Comparison of ENCODE assay signal across 15 cellular contexts in the genomic region with DNA sequence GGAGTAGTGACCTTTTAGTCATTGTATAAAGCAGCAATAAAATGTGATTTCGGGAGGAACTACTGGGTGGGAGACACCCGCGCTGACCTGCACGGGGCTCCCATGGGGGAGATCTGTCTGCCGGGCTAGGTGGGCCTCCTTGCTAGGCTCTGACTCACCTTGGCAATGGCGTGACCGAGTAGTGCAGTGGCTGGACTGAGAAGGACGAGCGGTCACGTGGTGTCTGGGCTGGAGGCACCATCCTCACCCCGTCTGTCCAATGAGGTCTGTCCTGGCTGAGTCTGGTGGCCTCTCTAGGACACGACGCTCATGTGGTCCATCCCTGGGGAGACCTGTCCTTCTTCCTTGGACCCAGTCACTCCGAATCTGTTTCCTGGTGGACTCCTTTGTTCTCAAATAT.
"Had no signal": no experiment of that assay in that cellular context is flagged by ENCODE, and none has a peak within 500 bp of the region (broad histone marks: within the 10 kb centered on the region; RNA-seq: fewer than 3 reads in every experiment).

No MANE protein-coding gene starts in this region.

- H2AFZ ChIP-seq: parathyroid adenoma had no signal

- H3K27me3 ChIP-seq: colonic mucosa, heart left ventricle had no signal

- H3K9ac ChIP-seq: parathyroid adenoma, SK-N-SH had no signal

- H3K27ac Mint-ChIP-seq: activated T-cell treated with anti-CD3 and anti-CD28 coated beads, Interleukin-2, amount 50 U/mL, for 24 hours had no signal

- H3K9me3 ChIP-seq: colonic mucosa, heart left ventricle, SK-N-SH had no signal

- ATAC-seq: heart left ventricle, left ventricle myocardium superior had no signal

- H3K27me3 Mint-ChIP-seq: activated T-cell treated with anti-CD3 and anti-CD28 coated beads, Interleukin-2, amount 50 U/mL, for 24 hours had no signal

- DNase-seq: activated CD4-positive, alpha-beta T cell treated with anti-CD3 and anti-CD28 coated beads, Interleukin-2, amount 50 U/mL, for 1 hour; activated CD4-positive, CD25-positive, alpha-beta regulatory T cell; activated effector memory CD4-positive, alpha-beta T cell treated with anti-CD3 and anti-CD28 coated beads, Interleukin-2, amount 50 U/mL, for 16 hours; activated T-cell treated with anti-CD3 and anti-CD28 coated beads, Interleukin-2, amount 50 U/mL, for 24 hours; caudate nucleus; colonic mucosa; effector CD4-positive, alpha-beta T cell; kidney; left ventricle myocardium superior; retina; SK-N-SH; stimulated activated naive CD4-positive, alpha-beta T cell had no signal

- H3K79me2 ChIP-seq: parathyroid adenoma had no signal

- H3K27ac ChIP-seq: colonic mucosa, heart left ventricle, parathyroid adenoma had no signal

- H3K4me3 ChIP-seq: colonic mucosa, heart left ventricle, smooth muscle cell had no signal

- H3K4me1 ChIP-seq: parathyroid adenoma had no signal

- H3K4me3 Mint-ChIP-seq: activated T-cell treated with anti-CD3 and anti-CD28 coated beads, Interleukin-2, amount 50 U/mL, for 24 hours had no signal

- H3K9me2 ChIP-seq: SK-N-SH had no signal

- H3K4me2 ChIP-seq: SK-N-SH, smooth muscle cell had no signal

- H3K9me3 Mint-ChIP-seq: activated T-cell treated with anti-CD3 and anti-CD28 coated beads, Interleukin-2, amount 50 U/mL, for 24 hours had no signal

- H3K36me3 ChIP-seq: colonic mucosa, heart left ventricle had no signal
